Comparison of ENCODE assay signal across 1 cellular context in genomic region chr20:53174454-53174853, GRCh38.
TF ChIP-seq lines count a peak whose summit lies in the region.

No MANE protein-coding gene starts in this region.

TF ChIP-seq in WTC11, 78 proteins besides CTCF, POLR2A, EP300 and RAD21 (continued from another document):
- no peak for TF ChIP-seq ATF3 (CRISPR knock-in tag; conservative IDR thresholded peaks at IDR 0.05)
- no peak for TF ChIP-seq OVOL2 (CRISPR knock-in tag; IDR thresholded peaks at IDR 0.05; ENCODE audit: borderline replicate concordance)
- no peak for TF ChIP-seq HMGXB4 (CRISPR knock-in tag; IDR thresholded peaks at IDR 0.05)
- TF ChIP-seq, protein P1, sequence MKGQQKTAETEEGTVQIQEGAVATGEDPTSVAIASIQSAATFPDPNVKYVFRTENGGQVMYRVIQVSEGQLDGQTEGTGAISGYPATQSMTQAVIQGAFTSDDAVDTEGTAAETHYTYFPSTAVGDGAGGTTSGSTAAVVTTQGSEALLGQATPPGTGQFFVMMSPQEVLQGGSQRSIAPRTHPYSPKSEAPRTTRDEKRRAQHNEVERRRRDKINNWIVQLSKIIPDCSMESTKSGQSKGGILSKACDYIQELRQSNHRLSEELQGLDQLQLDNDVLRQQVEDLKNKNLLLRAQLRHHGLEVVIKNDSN (CRISPR knock-in tag; IDR thresholded peaks at IDR 0.05) = no peak
- TF ChIP-seq ATF2 (CRISPR knock-in tag; IDR thresholded peaks at IDR 0.05; ENCODE audit: borderline replicate concordance, low read depth) = no peak
- TF ChIP-seq MXD4 (CRISPR knock-in tag; IDR thresholded peaks at IDR 0.05; ENCODE audit: borderline replicate concordance) = no peak
- TF ChIP-seq ZNF263 (CRISPR knock-in tag; IDR thresholded peaks at IDR 0.05; ENCODE audit: low read depth) = no peak
- TF ChIP-seq CBFB (CRISPR knock-in tag; IDR thresholded peaks at IDR 0.05; ENCODE audit: low read depth) = no peak
- no peak for TF ChIP-seq GRHL2 (CRISPR knock-in tag; IDR thresholded peaks at IDR 0.05; ENCODE audit: insufficient replicate concordance, severe bottlenecking)
- TF ChIP-seq ZNF671 (CRISPR knock-in tag; IDR thresholded peaks at IDR 0.05) = no peak
- TF ChIP-seq, protein P2, sequence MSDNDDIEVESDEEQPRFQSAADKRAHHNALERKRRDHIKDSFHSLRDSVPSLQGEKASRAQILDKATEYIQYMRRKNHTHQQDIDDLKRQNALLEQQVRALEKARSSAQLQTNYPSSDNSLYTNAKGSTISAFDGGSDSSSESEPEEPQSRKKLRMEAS (CRISPR knock-in tag; IDR thresholded peaks at IDR 0.05) = no peak
- TF ChIP-seq ZNF416 (CRISPR knock-in tag; IDR thresholded peaks at IDR 0.05) = no peak
- no peak for TF ChIP-seq PRRX2 (CRISPR knock-in tag; IDR thresholded peaks at IDR 0.05)
